17 cellular contexts compared by ENCODE assay signal in genomic region chr15:57385923-57386390, GRCh38. TPM values are rescaled to one million over a fixed set of nuclear protein-coding genes. Genes with fewer than 3 reads are reported as not detected.
"Had no signal": no experiment of that assay in that cellular context is flagged by ENCODE, and none has a peak within 500 bp of the region (broad histone marks: within the 10 kb centered on the region; RNA-seq: fewer than 3 reads in every experiment).

No MANE protein-coding gene starts in this region.

- H3K27ac ChIP-seq: left ventricle myocardium inferior, neural progenitor cell, ovary, sigmoid colon, suprapubic skin, upper lobe of right lung had no signal

- H3K9me3 Mint-ChIP-seq: activated T-helper 2 cell treated with anti-CD3 and anti-CD28 coated beads, Interferon-gamma antibody, Interleukin-2, Interleukin-4, amounts not matched to agents 10 μg/mL and 5 μg/mL and 100 μg/mL, durations not matched to agents 14 hours and 24 hours and 36 hours; central memory CD8-positive, alpha-beta T cell; dendritic cell treated with granulocyte-macrophage colony-stimulating factor and Interleukin-4, amounts not matched to agents 40 ng/mL and 50 ng/mL, for 4 days had no signal

- DNase-seq: activated CD4-positive, alpha-beta T cell treated with anti-CD3 and anti-CD28 coated beads, Interleukin-2, amount 50 U/mL, for 1 hour; activated naive CD4-positive, alpha-beta T cell treated with anti-CD3 and anti-CD28 coated beads, Interleukin-2, amount 50 U/mL, for 16 hours; body of pancreas; erythroblast; islet precursor cell; left ventricle myocardium inferior; sigmoid colon; stimulated activated CD4-positive, alpha-beta T cell treated with anti-CD3 and anti-CD28 coated beads, Interleukin-2, amount 100 ng/mL, for 48 hours; stimulated activated naive CD4-positive, alpha-beta T cell treated with Interleukin-2 at 50 U/mL for 16 hours; upper lobe of right lung had no signal

- H3K36me3 ChIP-seq: left ventricle myocardium inferior, neural progenitor cell, ovary, sigmoid colon, suprapubic skin, upper lobe of right lung had no signal

- H3K4me1 Mint-ChIP-seq: central memory CD8-positive, alpha-beta T cell had no signal

- H3K27me3 Mint-ChIP-seq: dendritic cell treated with granulocyte-macrophage colony-stimulating factor and Interleukin-4, amounts not matched to agents 40 ng/mL and 50 ng/mL, for 4 days had no signal

- H3K27ac Mint-ChIP-seq: activated T-helper 2 cell treated with anti-CD3 and anti-CD28 coated beads, Interferon-gamma antibody, Interleukin-2, Interleukin-4, amounts not matched to agents 10 μg/mL and 5 μg/mL and 100 μg/mL, durations not matched to agents 14 hours and 24 hours and 36 hours; dendritic cell treated with granulocyte-macrophage colony-stimulating factor and Interleukin-4, amounts not matched to agents 40 ng/mL and 50 ng/mL, for 4 days; neural progenitor cell had no signal

- H3K9ac ChIP-seq: neural progenitor cell had no signal

- H3K27me3 ChIP-seq: body of pancreas, neural progenitor cell, ovary, suprapubic skin, upper lobe of right lung had no signal

- H3K4me3 Mint-ChIP-seq: central memory CD8-positive, alpha-beta T cell; dendritic cell treated with granulocyte-macrophage colony-stimulating factor and Interleukin-4, amounts not matched to agents 40 ng/mL and 50 ng/mL, for 4 days; neural progenitor cell had no signal

- H3K4me3 ChIP-seq: body of pancreas, left ventricle myocardium inferior, neural progenitor cell, ovary, sigmoid colon, suprapubic skin, upper lobe of right lung had no signal

- ATAC-seq: body of pancreas, upper lobe of right lung had no signal

- H3K9me3 ChIP-seq: body of pancreas, left ventricle myocardium inferior, ovary, sigmoid colon, suprapubic skin, upper lobe of right lung had no signal

RNA-seq across cellular contexts. Expression of gene CGNL1, which starts 9.7 kb away (rescaled TPM):
- total RNA-seq: activated T-helper 2 cell treated with anti-CD3 and anti-CD28 coated beads, Interferon-gamma antibody, Interleukin-2, Interleukin-4, amounts not matched to agents 10 μg/mL and 5 μg/mL and 100 μg/mL, durations not matched to agents 14 hours and 24 hours and 36 hours; T-helper 2 cell treated with Interferon-gamma antibody and Interleukin-4, amounts not matched to agents 100 ng/mL and 5 ng/mL, for 36 hours had no signal
